Comparison of ENCODE assay signal across 1 cellular context in the genomic region with DNA sequence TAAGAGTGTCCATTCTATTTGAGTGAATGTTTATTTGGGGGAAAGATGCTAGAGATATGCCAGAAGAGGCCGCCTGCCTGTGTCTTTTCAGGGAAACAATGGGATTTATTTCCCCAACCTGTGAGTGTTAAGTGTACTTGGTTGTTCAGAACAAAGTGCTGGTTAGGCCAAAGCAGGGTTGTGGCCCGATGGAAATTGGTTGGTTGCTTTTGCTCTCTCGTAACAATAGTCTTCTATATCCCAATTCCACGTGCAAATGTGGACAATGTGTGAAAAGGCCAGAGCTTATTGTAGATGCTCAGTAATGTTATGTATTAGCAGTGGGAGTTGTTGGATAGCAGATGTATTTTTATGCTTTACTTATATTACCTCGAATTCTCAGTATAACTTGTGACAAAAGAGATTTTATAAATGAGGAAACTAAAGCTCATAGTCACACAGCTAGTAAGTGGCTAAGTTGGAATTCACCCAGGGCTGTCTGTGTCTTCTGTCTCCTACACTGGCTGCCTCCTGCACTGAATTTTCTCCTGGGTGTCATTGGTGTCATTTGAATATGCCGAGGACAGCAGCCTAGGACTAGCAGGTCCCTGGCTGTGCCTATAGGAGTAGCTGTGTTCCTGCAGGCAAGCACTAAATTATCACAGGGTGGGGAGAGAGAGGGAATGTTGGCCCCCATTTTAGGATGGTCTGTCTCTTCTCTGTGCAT.
TF ChIP-seq lines count a peak whose summit lies in the region.

No MANE protein-coding gene starts in this region.

TF ChIP-seq in K562, 482 proteins besides CTCF, POLR2A, EP300 and RAD21:
- TF ChIP-seq POLR2H (tag; IDR thresholded peaks at IDR 0.05; ENCODE audit: low read depth) = no peak
- TF ChIP-seq XRCC3 (IDR thresholded peaks at IDR 0.05) = no peak
- no peak for TF ChIP-seq SIX5 (IDR thresholded peaks at IDR 0.05; ENCODE audit: borderline replicate concordance in 1 of 2, insufficient read depth in 1 of 2, low read depth in 1 of 2, low read length in 2 of 2)
- no peak for TF ChIP-seq ZNF57 (CRISPR knock-in tag; IDR thresholded peaks at IDR 0.05)
- no peak for TF ChIP-seq HLTF (IDR thresholded peaks at IDR 0.05)
- TF ChIP-seq, protein P1, sequence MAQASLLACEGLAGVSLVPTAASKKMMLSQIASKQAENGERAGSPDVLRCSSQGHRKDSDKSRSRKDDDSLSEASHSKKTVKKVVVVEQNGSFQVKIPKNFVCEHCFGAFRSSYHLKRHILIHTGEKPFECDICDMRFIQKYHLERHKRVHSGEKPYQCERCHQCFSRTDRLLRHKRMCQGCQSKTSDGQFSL (CRISPR knock-in tag; IDR thresholded peaks at IDR 0.05) = no peak
- TF ChIP-seq, protein P1 (tag; IDR thresholded peaks at IDR 0.05) = no peak
- TF ChIP-seq ETV5 (CRISPR knock-in tag; IDR thresholded peaks at IDR 0.05; ENCODE audit: low read depth) = no peak
